In the genomic region with DNA sequence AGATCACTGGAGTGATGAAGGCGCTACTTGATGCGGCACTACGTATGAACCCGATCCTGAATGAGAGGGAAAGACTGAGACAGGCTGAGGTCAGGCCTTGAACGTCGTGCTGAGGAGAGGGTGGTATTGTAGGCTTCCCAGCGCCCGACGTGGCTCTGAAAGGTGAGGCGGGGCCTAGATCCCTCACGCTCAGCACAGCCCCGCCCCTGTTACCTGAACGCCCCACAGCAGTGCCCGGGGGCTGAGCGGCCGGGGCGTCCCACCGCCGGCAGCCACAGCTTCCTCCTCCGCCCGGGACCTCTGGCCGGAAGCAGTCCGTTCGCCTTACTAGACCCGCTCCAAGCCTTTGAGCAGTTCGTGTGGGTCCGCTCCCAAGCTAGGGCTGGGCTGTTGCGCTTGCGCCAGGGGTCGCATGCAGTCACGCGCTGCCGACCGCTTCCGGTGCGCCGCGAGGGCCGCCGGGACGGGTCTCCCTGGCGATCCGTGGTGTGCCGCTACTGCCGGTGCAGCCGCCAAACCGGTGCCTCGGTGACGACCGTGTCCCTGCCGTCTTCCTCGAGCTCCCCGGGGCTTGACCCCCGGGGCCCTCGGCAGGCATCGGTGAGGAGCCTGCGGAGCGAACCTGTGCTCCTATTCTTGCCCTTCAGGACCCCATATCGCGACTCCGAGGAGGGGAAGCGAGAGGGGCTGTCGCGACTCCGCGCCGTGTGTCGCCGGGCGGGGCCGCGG, we compare ENCODE assay signal across 1 cellular context.
TF ChIP-seq lines count a peak whose summit lies in the region.

A gene with protein sequence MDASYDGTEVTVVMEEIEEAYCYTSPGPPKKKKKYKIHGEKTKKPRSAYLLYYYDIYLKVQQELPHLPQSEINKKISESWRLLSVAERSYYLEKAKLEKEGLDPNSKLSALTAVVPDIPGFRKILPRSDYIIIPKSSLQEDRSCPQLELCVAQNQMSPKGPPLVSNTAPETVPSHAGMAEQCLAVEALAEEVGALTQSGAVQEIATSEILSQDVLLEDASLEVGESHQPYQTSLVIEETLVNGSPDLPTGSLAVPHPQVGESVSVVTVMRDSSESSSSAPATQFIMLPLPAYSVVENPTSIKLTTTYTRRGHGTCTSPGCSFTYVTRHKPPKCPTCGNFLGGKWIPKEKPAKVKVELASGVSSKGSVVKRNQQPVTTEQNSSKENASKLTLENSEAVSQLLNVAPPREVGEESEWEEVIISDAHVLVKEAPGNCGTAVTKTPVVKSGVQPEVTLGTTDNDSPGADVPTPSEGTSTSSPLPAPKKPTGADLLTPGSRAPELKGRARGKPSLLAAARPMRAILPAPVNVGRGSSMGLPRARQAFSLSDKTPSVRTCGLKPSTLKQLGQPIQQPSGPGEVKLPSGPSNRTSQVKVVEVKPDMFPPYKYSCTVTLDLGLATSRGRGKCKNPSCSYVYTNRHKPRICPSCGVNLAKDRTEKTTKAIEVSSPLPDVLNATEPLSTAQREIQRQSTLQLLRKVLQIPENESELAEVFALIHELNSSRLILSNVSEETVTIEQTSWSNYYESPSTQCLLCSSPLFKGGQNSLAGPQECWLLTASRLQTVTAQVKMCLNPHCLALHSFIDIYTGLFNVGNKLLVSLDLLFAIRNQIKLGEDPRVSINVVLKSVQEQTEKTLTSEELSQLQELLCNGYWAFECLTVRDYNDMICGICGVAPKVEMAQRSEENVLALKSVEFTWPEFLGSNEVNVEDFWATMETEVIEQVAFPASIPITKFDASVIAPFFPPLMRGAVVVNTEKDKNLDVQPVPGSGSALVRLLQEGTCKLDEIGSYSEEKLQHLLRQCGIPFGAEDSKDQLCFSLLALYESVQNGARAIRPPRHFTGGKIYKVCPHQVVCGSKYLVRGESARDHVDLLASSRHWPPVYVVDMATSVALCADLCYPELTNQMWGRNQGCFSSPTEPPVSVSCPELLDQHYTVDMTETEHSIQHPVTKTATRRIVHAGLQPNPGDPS (N-terminal part only) (plus strand): TSS at position 479 of the 729 bp plus-strand sequence. CDS start 4,114 bp downstream, outside the sequence.
A gene (minus strand): TSS at position 394 of the 729 bp plus-strand sequence. CDS start 4,306 bp downstream, outside the sequence.

TF ChIP-seq in PFSK-1, 5 proteins besides CTCF, POLR2A, EP300 and RAD21 (continued from another document):
- TF ChIP-seq SIN3A (IDR thresholded peaks at IDR 0.05; ENCODE audit: borderline replicate concordance, insufficient read depth, low read length) = no peak; the same call in 1 of the 2 replicates
